ENCODE assay signal across 19 cellular contexts in the genomic region with DNA sequence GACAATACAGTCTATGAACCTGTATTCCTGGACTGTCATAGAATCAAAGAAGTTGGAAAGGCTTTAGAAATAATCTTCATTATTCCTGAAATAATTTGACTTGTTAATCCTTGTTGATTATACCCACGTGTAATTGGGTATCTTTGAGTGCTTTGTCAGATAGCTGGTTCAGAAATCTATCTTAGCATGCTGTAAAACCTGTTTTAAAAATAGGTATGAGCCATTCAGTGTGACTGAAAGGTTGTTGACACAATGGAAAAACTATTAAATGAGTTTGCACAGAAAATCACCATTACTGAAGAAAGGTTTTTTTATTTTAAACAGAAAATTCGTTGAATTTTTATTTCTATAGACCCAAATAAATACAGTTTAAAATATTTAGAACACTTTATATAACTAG. TPM values are rescaled to one million over a fixed set of nuclear protein-coding genes. Genes with fewer than 3 reads are reported as not detected.
DNase-seq lines count a peak whose midpoint lies in the region; ATAC-seq, FAIRE-seq and TF ChIP-seq lines count a peak whose summit lies in the region.
"Had no signal": no experiment of that assay in that cellular context is flagged by ENCODE, and none has a peak within 500 bp of the region (broad histone marks: within the 10 kb centered on the region; RNA-seq: fewer than 3 reads in every experiment).

No MANE protein-coding gene starts in this region.

- peak; percentile 48 for FAIRE-seq in keratinocyte (lab: Jason Lieb, UNC)

- H3K4me2 ChIP-seq in OCI-LY1 (ENCODE audit: low read length): no peak overlapping the region
- H3K4me2 ChIP-seq in keratinocyte (ENCODE audit: control insufficient read depth, extremely low read depth, insufficient read depth, low read depth, low read length): no peak overlapping the region

- POLR2A ChIA-PET in HEK293 (lab: Yijun Ruan, JAX): no interaction called here

- H3K4me3 ChIP-seq in HEK293 (ENCODE audit: low read depth, low read length): no peak overlapping the region
- H3K4me3 ChIP-seq in OCI-LY1 (ENCODE audit: low read depth, low read length, poor library complexity, severe bottlenecking): no peak overlapping the region
- H3K4me3 ChIP-seq in keratinocyte (ENCODE audit: control insufficient read depth in 2 of 3, extremely low read depth in 1 of 3, insufficient read depth in 2 of 3, low read depth in 1 of 3, low read length in 3 of 3): no peak overlapping the region
- H3K4me3 ChIP-seq: coronary artery, testis had no signal

- DNase-seq in DMS153 (lab: John Stamatoyannopoulos, UW): peak; percentile 48
- DNase-seq in keratinocyte (ENCODE audit: low read depth, low spot score): no peak
- no peak for DNase-seq in ACHN
- no peak for DNase-seq in NCI-H524 (lab: John Stamatoyannopoulos, UW)
- DNase-seq: activated CD4-positive, alpha-beta T cell treated with anti-CD3 and anti-CD28 coated beads for 4 hours; activated naive CD8-positive, alpha-beta T cell treated with anti-CD3 and anti-CD28 coated beads for 36 hours; islet precursor cell; mammary epithelial cell; NCI-H1436 treated with DMSO at 0.1 percent for 48 hours; NCI-H82; nucleus accumbens; retina; RPMI8226; testis had no signal

- H3F3A ChIP-seq in OCI-LY1 (ENCODE audit: insufficient read depth, low read length): no peaks in the 10 kb centered on the region

- no peak for TF ChIP-seq CTCF in HEK293 (tag by site-specific recombination; IDR thresholded peaks at IDR 0.05)
- no peak for TF ChIP-seq CTCF in OCI-LY1 (IDR thresholded peaks at IDR 0.05; ENCODE audit: low read length)
- TF ChIP-seq CTCF in keratinocyte (optimal IDR thresholded peaks at IDR 0.05 in 1 of 3, IDR thresholded peaks at IDR 0.05 in 1 of 3, conservative IDR thresholded peaks at IDR 0.05 in 1 of 3; ENCODE audit: extremely low read depth in 1 of 3, insufficient read depth in 2 of 3, low read length in 3 of 3): no peak

- no peak overlapping the region for H3K9ac ChIP-seq in OCI-LY1 (ENCODE audit: low read length)
- H3K9ac ChIP-seq in keratinocyte (ENCODE audit: control insufficient read depth, extremely low read depth, insufficient read depth, low read length): no peak overlapping the region

- H3K9me1 ChIP-seq in keratinocyte (ENCODE audit: control insufficient read depth, extremely low read depth, insufficient read depth, low read length): no peaks in the 10 kb centered on the region

- H3K9me3 ChIP-seq in HEK293 (ENCODE audit: control insufficient read depth, insufficient read depth, low read depth, low read length): no peaks in the 10 kb centered on the region
- no peaks in the 10 kb centered on the region for H3K9me3 ChIP-seq in OCI-LY1 (ENCODE audit: low read length)
- H3K9me3 ChIP-seq in keratinocyte (ENCODE audit: control insufficient read depth, low read depth, low read length): no peaks in the 10 kb centered on the region
- H3K9me3 ChIP-seq: testis had no signal

- H3K9me2 ChIP-seq in OCI-LY1 (ENCODE audit: low read depth, low read length): no peaks in the 10 kb centered on the region

- peaks cover 54% of the 10 kb centered on the region for H3K79me2 ChIP-seq in OCI-LY1 (ENCODE audit: insufficient read depth, low read length)
- peaks cover 2% of the 10 kb centered on the region for H3K79me2 ChIP-seq in keratinocyte (ENCODE audit: control insufficient read depth, insufficient read depth, low read length)

- dilution Hi-C loops in keratinocyte (cut with MboI; ENCODE audit: extremely low pct_ligation_motif_present, low sequenced_read_pairs): no loop called here

- in situ Hi-C loops in ACHN (cut with HindIII; ENCODE audit: low pct_ligation_motif_present, low pct_unique_long_range_greater_than_20kb, low sequenced_read_pairs): no loop called here

- H3K36me3 ChIP-seq in HEK293 (ENCODE audit: control insufficient read depth in 2 of 2, insufficient read depth in 1 of 2, low read length in 2 of 2) (no peaks in the 10 kb centered on the region), OCI-LY1 (ENCODE audit: insufficient read depth, low read length) (no peaks in the 10 kb centered on the region), keratinocyte (ENCODE audit: control insufficient read depth in 2 of 2, extremely low read depth in 1 of 2, insufficient read depth in 2 of 2, low read length in 2 of 2) (no peaks in the 10 kb centered on the region)

- no peak overlapping the region for H3K27ac ChIP-seq in HEK293 (ENCODE audit: extremely low read depth, low read depth, low read length)
- peak overlapping the region; percentile 24 for H3K27ac ChIP-seq in OCI-LY1 (ENCODE audit: low read depth, low read length, poor library complexity, severe bottlenecking)
- no peak overlapping the region for H3K27ac ChIP-seq in keratinocyte (ENCODE audit: control insufficient read depth, insufficient read depth, low read length)
- H3K27ac ChIP-seq: coronary artery, testis had no signal

- H2AFZ ChIP-seq in OCI-LY1 (ENCODE audit: low read length) (no peak overlapping the region), keratinocyte (ENCODE audit: control insufficient read depth, low read length) (no peak overlapping the region)

- H4K20me1 ChIP-seq in OCI-LY1 (ENCODE audit: insufficient read depth, low read length): no peaks in the 10 kb centered on the region
- H4K20me1 ChIP-seq in keratinocyte (ENCODE audit: control insufficient read depth, extremely low read depth, insufficient read depth, low read length): no peaks in the 10 kb centered on the region

- CTCF ChIA-PET in HEK293 (lab: Yijun Ruan, JAX): interaction anchor here (0.7 kb wide), 1 partner anchor 95 kb away, joined by 3 read pairs; no protein-coding TSS in a partner anchor

- ATAC-seq in GM21447 (IDR thresholded peaks at IDR 0.05; ENCODE audit: unreplicated experiment): no peak
- ATAC-seq: stimulated activated memory B cell treated with anti-CD40 and anti-IgM and Interleukin-4, amounts not matched to agents 10 μg/mL and 1 μg/mL and 100 μg/mL, for 72 hours had no signal

- H3K27me3 ChIP-seq in OCI-LY1 (ENCODE audit: insufficient read depth, low read length) (no peaks in the 10 kb centered on the region), keratinocyte (ENCODE audit: control insufficient read depth, extremely low read depth, insufficient read depth, low read length) (no peaks in the 10 kb centered on the region)
- H3K27me3 ChIP-seq: testis had no signal

- H3K4me1 ChIP-seq in HEK293 (ENCODE audit: control insufficient read depth, insufficient read depth, low read length) (peaks cover 15% of the 10 kb centered on the region), OCI-LY1 (ENCODE audit: insufficient read depth, low read length, severe bottlenecking) (peaks cover 61% of the 10 kb centered on the region), keratinocyte (ENCODE audit: control insufficient read depth, extremely low read depth, insufficient read depth, low read length) (peaks cover 19% of the 10 kb centered on the region)
- H3K4me1 ChIP-seq: testis had no signal

TF ChIP-seq in HEK293, 187 proteins besides CTCF, POLR2A, EP300 and RAD21:
- TF ChIP-seq, protein P1, sequence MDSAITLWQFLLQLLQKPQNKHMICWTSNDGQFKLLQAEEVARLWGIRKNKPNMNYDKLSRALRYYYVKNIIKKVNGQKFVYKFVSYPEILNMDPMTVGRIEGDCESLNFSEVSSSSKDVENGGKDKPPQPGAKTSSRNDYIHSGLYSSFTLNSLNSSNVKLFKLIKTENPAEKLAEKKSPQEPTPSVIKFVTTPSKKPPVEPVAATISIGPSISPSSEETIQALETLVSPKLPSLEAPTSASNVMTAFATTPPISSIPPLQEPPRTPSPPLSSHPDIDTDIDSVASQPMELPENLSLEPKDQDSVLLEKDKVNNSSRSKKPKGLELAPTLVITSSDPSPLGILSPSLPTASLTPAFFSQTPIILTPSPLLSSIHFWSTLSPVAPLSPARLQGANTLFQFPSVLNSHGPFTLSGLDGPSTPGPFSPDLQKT (IDR thresholded peaks at IDR 0.05; ENCODE audit: borderline replicate concordance, low read depth, low read length): no peak
- TF ChIP-seq, protein P2, sequence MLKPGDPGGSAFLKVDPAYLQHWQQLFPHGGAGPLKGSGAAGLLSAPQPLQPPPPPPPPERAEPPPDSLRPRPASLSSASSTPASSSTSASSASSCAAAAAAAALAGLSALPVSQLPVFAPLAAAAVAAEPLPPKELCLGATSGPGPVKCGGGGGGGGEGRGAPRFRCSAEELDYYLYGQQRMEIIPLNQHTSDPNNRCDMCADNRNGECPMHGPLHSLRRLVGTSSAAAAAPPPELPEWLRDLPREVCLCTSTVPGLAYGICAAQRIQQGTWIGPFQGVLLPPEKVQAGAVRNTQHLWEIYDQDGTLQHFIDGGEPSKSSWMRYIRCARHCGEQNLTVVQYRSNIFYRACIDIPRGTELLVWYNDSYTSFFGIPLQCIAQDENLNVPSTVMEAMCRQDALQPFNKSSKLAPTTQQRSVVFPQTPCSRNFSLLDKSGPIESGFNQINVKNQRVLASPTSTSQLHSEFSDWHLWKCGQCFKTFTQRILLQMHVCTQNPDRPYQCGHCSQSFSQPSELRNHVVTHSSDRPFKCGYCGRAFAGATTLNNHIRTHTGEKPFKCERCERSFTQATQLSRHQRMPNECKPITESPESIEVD (tag by site-specific recombination; IDR thresholded peaks at IDR 0.05): peak; percentile 86

RNA-seq across cellular contexts. Expression of a gene that starts 38.7 kb away (rescaled TPM):
- polyA plus RNA-seq in keratinocyte: 13.6 to 24.1 TPM (median 16.4 TPM) in 3 replicates
- polyA plus RNA-seq in keratinocyte (2011; ENCODE audit: low read depth): 25.6 TPM
- 7.8 and 16.6 TPM in 2 replicates for polyA plus RNA-seq in keratinocyte (2011; cell fraction: cytosol; rRNA removed)
- 15.9 and 21.8 TPM in 2 replicates for polyA plus RNA-seq in keratinocyte (2011; cell fraction: nucleus; rRNA removed)
- polyA plus RNA-seq in keratinocyte (2012; ENCODE audit: low replicate concordance): 11.4 and 13.6 TPM in 2 replicates
- 5.1 to 26.1 TPM (median 8.6 TPM) in 3 replicates for polyA minus RNA-seq in keratinocyte
- polyA minus RNA-seq in keratinocyte (2011; cell fraction: cytosol; rRNA and poly(A)+ RNA removed): 11.1 TPM
- polyA minus RNA-seq in keratinocyte (2011; cell fraction: nucleus; rRNA and poly(A)+ RNA removed): 15.3 and 32.1 TPM in 2 replicates

RNA-seq across cellular contexts. Expression of a gene that starts 39.0 kb away (rescaled TPM):
- 18.6 to 27.5 TPM (median 21.3 TPM) in 3 replicates for polyA plus RNA-seq in keratinocyte
- polyA plus RNA-seq in keratinocyte (2011; ENCODE audit: low read depth): 2.3 TPM
- polyA plus RNA-seq in keratinocyte (2011; cell fraction: cytosol; rRNA removed): 17.2 and 26.9 TPM in 2 replicates
- 16.2 and 20.6 TPM in 2 replicates for polyA plus RNA-seq in keratinocyte (2011; cell fraction: nucleus; rRNA removed)
- 15.8 and 16.0 TPM in 2 replicates for polyA plus RNA-seq in keratinocyte (2012; ENCODE audit: low replicate concordance)
- 1.5 to 9.4 TPM (median 7.6 TPM) in 3 replicates for polyA minus RNA-seq in keratinocyte
- polyA minus RNA-seq in keratinocyte (2011; cell fraction: cytosol; rRNA and poly(A)+ RNA removed): 5.4 TPM
- 3.7 and 6.0 TPM in 2 replicates for polyA minus RNA-seq in keratinocyte (2011; cell fraction: nucleus; rRNA and poly(A)+ RNA removed)
